7 cellular contexts compared by ENCODE assay signal in the genomic region with DNA sequence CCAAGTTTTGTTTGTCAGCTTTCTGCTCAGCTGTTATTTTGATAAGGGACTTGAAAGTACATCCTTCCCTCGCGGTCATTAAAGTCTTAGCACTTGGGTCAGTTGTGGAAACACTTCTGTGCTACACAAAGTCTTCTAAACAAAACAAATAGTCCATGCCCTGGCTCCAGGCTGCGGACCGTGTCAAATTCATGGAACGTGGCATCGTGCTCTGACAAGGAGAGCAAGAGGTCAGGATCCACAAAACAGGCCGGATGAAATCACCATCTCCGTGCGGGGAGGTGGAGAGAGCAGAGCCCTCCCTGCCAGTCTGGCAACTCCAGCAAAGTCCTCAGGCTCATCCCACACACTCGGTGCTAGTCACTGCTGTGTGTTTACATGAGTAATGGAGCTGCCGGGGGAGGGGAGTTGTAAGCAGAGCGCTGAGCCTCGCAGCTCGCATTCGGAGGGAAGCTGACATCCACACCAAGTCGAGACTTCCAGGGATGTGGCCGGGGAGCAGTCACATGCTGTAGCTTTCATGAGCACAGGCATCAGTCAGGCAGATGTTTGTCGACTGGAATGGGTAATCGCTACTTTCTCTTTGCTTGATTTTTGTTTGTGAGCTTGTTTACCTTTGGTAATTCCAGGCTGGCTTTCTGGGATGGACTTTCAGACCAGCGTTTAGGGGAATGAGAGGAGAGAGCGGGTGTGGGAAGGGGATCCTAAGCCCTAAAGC.
DNase-seq lines count a peak whose midpoint lies in the region; TF ChIP-seq lines count a peak whose summit lies in the region.

No MANE protein-coding gene starts in this region.

- no peaks in the 10 kb centered on the region; the same call in 1 of the 2 replicates for H3K27me3 ChIP-seq in H7 (ENCODE audit: control insufficient read depth, insufficient read depth, low read length)
- H3K27me3 ChIP-seq in neuron (ENCODE audit: insufficient read depth, low read length), result no peaks in the 10 kb centered on the region

- peak; percentile 35 for DNase-seq in H7
- peak; percentile 98 for DNase-seq in RPMI7951 (ENCODE audit: low read depth)
- DNase-seq in activated naive CD4-positive, alpha-beta T cell treated with anti-CD3 and anti-CD28 coated beads for 36 hours, result peak; percentile 84
- DNase-seq in foreskin melanocyte, result peak; percentile 98
- DNase-seq in substantia nigra (lab: John Stamatoyannopoulos, UW), result peak; percentile 43 to 93 (median 82)
- DNase-seq in GM20000 (ENCODE audit: low spot score), result no peak

- no peaks in the 10 kb centered on the region for H3K27me3 Mint-ChIP-seq in activated naive CD4-positive, alpha-beta T cell treated with anti-CD3 and anti-CD28 coated beads for 36 hours (ENCODE audit: low read depth)

- no peak for TF ChIP-seq CTCF in GM20000 (IDR thresholded peaks at IDR 0.05; ENCODE audit: extremely low read depth, missing control alignments)

- intact Hi-C loops in activated naive CD4-positive, alpha-beta T cell treated with anti-CD3 and anti-CD28 coated beads for 36 hours (cut with micrococcal nuclease), result loop anchor here (1.0 to 10.0 kb wide), 7 partner anchors 29 to 1218 kb away; a partner anchor contains a TSS

- H3K36me3 ChIP-seq in H7 (replicated peaks; ENCODE audit: control insufficient read depth, insufficient read depth, low read length) (no peaks in the 10 kb centered on the region), neuron (ENCODE audit: insufficient read depth, low read length) (peaks cover 21% of the 10 kb centered on the region)

- peaks cover 61% of the 10 kb centered on the region for H3K4me1 ChIP-seq in neuron (ENCODE audit: insufficient read depth, low read length)

- peaks cover 79% of the 10 kb centered on the region for H3K36me3 Mint-ChIP-seq in activated naive CD4-positive, alpha-beta T cell treated with anti-CD3 and anti-CD28 coated beads for 36 hours (ENCODE audit: low read depth)

- H3K9me3 Mint-ChIP-seq in activated naive CD4-positive, alpha-beta T cell treated with anti-CD3 and anti-CD28 coated beads for 36 hours, result no peaks in the 10 kb centered on the region

- H3K4me3 ChIP-seq in H7 (ENCODE audit: insufficient read depth, low read depth, low read length), result no peak overlapping the region
- H3K4me3 ChIP-seq in neuron (ENCODE audit: low read length), result peak overlapping the region; percentile 55

- H3K27ac Mint-ChIP-seq in activated naive CD4-positive, alpha-beta T cell treated with anti-CD3 and anti-CD28 coated beads for 36 hours, result peak overlapping the region; percentile 100

- H3K27ac ChIP-seq in substantia nigra (ENCODE audit: low read depth, low read length, poor library complexity, severe bottlenecking), result peak overlapping the region; percentile 97

- no peaks in the 10 kb centered on the region for H3K9me3 ChIP-seq in neuron (ENCODE audit: low read length)

- CTCF ChIA-PET in activated naive CD4-positive, alpha-beta T cell treated with anti-CD3 and anti-CD28 coated beads for 36 hours (lab: Charles Lee), result interaction anchor here (0.6 to 3.4 kb wide), 16 partner anchors 10 to 197 kb away, joined by 3 to 37 read pairs (median 4); a partner anchor contains a TSS

- H2AFZ ChIP-seq in neuron (ENCODE audit: low read depth, low read length), result no peak overlapping the region

- peaks cover 87% of the 10 kb centered on the region for H3K4me1 Mint-ChIP-seq in activated naive CD4-positive, alpha-beta T cell treated with anti-CD3 and anti-CD28 coated beads for 36 hours (ENCODE audit: low read depth)

- peak overlapping the region; percentile 94 for H3K4me3 Mint-ChIP-seq in activated naive CD4-positive, alpha-beta T cell treated with anti-CD3 and anti-CD28 coated beads for 36 hours
